ENCODE assay signal across 8 cellular contexts in the genomic region with DNA sequence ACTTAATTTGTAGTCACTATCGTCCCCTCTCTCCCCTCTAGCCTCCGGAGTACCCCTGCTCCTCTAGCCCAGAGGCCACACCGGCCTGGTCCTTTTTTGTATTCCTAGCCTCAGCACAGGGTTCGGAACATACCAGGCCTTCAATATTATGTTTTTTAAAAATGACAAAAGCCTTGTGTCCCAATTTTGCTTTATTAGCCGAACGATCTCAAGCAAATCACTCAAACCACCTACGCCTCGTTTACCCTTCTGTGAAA. TPM values are rescaled to one million over a fixed set of nuclear protein-coding genes. Genes with fewer than 3 reads are reported as not detected.
A peak's percentile ranks its signal among the peaks of the same experiment; 100 is the strongest.
DNase-seq lines count a peak whose midpoint lies in the region; ATAC-seq, FAIRE-seq and TF ChIP-seq lines count a peak whose summit lies in the region.

No MANE protein-coding gene starts in this region.

- TF ChIP-seq EP300 in K562 (IDR thresholded peaks at IDR 0.05; ENCODE audit: low read length) = no peak
- no peak for TF ChIP-seq EP300 in HepG2 (IDR thresholded peaks at IDR 0.05; ENCODE audit: low read depth in 2 of 2, low read length in 2 of 2)
- TF ChIP-seq EP300 in HepG2 (CRISPR knock-in tag; IDR thresholded peaks at IDR 0.05; ENCODE audit: borderline replicate concordance) = no peak

- TF ChIP-seq RAD21 in K562 (CRISPR knock-in tag; conservative IDR thresholded peaks at IDR 0.05 in 1 of 2, IDR thresholded peaks at IDR 0.05 in 1 of 2) (no peak), HepG2 (CRISPR knock-in tag; IDR thresholded peaks at IDR 0.05) (no peak)

- no peak for TF ChIP-seq POLR2A in K562 (conservative IDR thresholded peaks at IDR 0.05)
- no peak for TF ChIP-seq POLR2A in HepG2 (IDR thresholded peaks at IDR 0.05; ENCODE audit: insufficient read depth in 1 of 2, low read depth in 2 of 2, low read length in 2 of 2)
- no peak for TF ChIP-seq POLR2A in GM12892 (IDR thresholded peaks at IDR 0.05; ENCODE audit: low read depth, low read length)

- in situ Hi-C loops in K562 (cut with MboI) = no loop called here
- in situ Hi-C loops in HepG2 (cut with HindIII; ENCODE audit: extremely low pct_ligation_motif_present, low pct_unique_long_range_greater_than_20kb) = no loop called here

- peaks cover 32% of the 10 kb centered on the region for H3K4me1 Mint-ChIP-seq in type B pancreatic cell (ENCODE audit: unreplicated experiment)

- peak overlapping the region; percentile 92 for H3K27ac Mint-ChIP-seq in type B pancreatic cell

- FAIRE-seq in K562 (lab: Jason Lieb, UNC) (no peak), HepG2 (lab: Jason Lieb, UNC) (no peak), GM12892 (lab: Jason Lieb, UNC) (no peak)

- WGBS in K562 (ENCODE audit: insufficient coverage, low coverage, missing lambda C conversion rate) = 0% methylated on average over 7 of the region's 8 CpGs
- under 1% methylated on average over 8 of the region's 8 CpGs for WGBS in HepG2 (ENCODE audit: low lambda C conversion rate)

- H4K20me1 ChIP-seq in K562 (replicated peaks; ENCODE audit: control insufficient read depth, insufficient read depth, low read length) = no peaks in the 10 kb centered on the region; the same call in 1 of the 2 replicates
- 0 out of 2 replicates have a peak, but pooled peaks cover 7% of the 10 kb centered on the region for H4K20me1 ChIP-seq in HepG2 (ENCODE audit: insufficient read depth, low read length)

- no peaks in the 10 kb centered on the region for H3K27me3 Mint-ChIP-seq in type B pancreatic cell

- H3K4me3 ChIP-seq in HUES48 (ENCODE audit: low read depth, low read length) (peak overlapping the region; percentile 99), K562 (peak overlapping the region; percentile 95), HepG2 (replicated peaks in 1 of 3; ENCODE audit: insufficient read depth in 1 of 3, low read depth in 2 of 3, low read length in 3 of 3) (peak overlapping the region; percentile 91 to 96 (median 95))

- H3K4me1 ChIP-seq in HUES48 (ENCODE audit: control insufficient read depth, insufficient read depth, low read length) = peaks cover 33% of the 10 kb centered on the region
- H3K4me1 ChIP-seq in K562 (replicated peaks in 1 of 2; ENCODE audit: control insufficient read depth in 2 of 2, insufficient read depth in 2 of 2, low read length in 2 of 2) = peaks cover 4 to 14% of the 10 kb centered on the region in 2 experiments; a peak in 3 of 5 replicates
- H3K4me1 ChIP-seq in HepG2 (ENCODE audit: insufficient read depth, low read length) = peaks cover 51% of the 10 kb centered on the region

- peak overlapping the region; percentile 76 for H3K27ac ChIP-seq in HUES48 (ENCODE audit: low read depth, low read length)
- H3K27ac ChIP-seq in K562 (ENCODE audit: extremely low read depth, low read depth, low read length) = peak overlapping the region; percentile 81
- peak overlapping the region; percentile 72 for H3K27ac ChIP-seq in HepG2 (ENCODE audit: extremely low read length, insufficient read depth, low read length)

- CTCF ChIA-PET in K562 (lab: Yijun Ruan, JAX; ENCODE audit: low intra/inter-chr PET ratio) = no interaction called here
- CTCF ChIA-PET in HepG2 (lab: Yijun Ruan, JAX; ENCODE audit: low intra/inter-chr PET ratio, low total read pairs) = no interaction called here

- H3K4me2 ChIP-seq in K562 (ENCODE audit: insufficient read depth, low read length) (peak overlapping the region; percentile 95), HepG2 (ENCODE audit: low read depth, low read length) (peak overlapping the region; percentile 75)

- H3K9me1 ChIP-seq in K562 (ENCODE audit: control insufficient read depth, insufficient read depth, low read length) = no peaks in the 10 kb centered on the region

- peak overlapping the region; percentile 91 for H2AFZ ChIP-seq in K562 (ENCODE audit: low read depth, low read length)
- peak overlapping the region; percentile 22 for H2AFZ ChIP-seq in HepG2 (ENCODE audit: low read length)

- H3K9ac ChIP-seq in HUES48 (ENCODE audit: low read depth, low read length) = peak overlapping the region; percentile 71
- peak overlapping the region; percentile 80 to 93; a peak in 3 of 4 replicates for H3K9ac ChIP-seq in K562 (ENCODE audit: insufficient read depth in 1 of 2, low read depth in 2 of 2, low read length in 2 of 2)
- peak overlapping the region; percentile 87 for H3K9ac ChIP-seq in HepG2 (ENCODE audit: insufficient read depth, low read depth, low read length)

- H3K36me3 ChIP-seq in HUES48 (ENCODE audit: control insufficient read depth, insufficient read depth, low read length) = peaks cover 32% of the 10 kb centered on the region
- H3K36me3 ChIP-seq in K562 (ENCODE audit: control insufficient read depth, insufficient read depth, low read length) = peaks cover 36% of the 10 kb centered on the region
- H3K36me3 ChIP-seq in HepG2 (replicated peaks in 1 of 2; ENCODE audit: control insufficient read depth in 1 of 2, insufficient read depth in 2 of 2, low read length in 2 of 2) = peaks cover 2 to 18% of the 10 kb centered on the region in 2 experiments

- H3K79me2 ChIP-seq in K562 (ENCODE audit: control insufficient read depth, insufficient read depth, low read length) (peaks cover 67% of the 10 kb centered on the region), HepG2 (ENCODE audit: insufficient read depth, low read length) (peaks cover 57% of the 10 kb centered on the region)

- intact Hi-C loops in K562 (cut with micrococcal nuclease) (no loop called here), HepG2 (cut with micrococcal nuclease; ENCODE audit: unreplicated experiment) (no loop called here)

- peak; percentile 7 for DNase-seq in stimulated activated CD4-positive, alpha-beta T cell treated with anti-CD3 and anti-CD28 coated beads, Interleukin-4, amount 100 ng/mL, for 24 hours
- DNase-seq in stimulated activated CD4-positive, alpha-beta T cell treated with anti-CD3 and anti-CD28 coated beads, Interleukin-4, amount 100 ng/mL, for 1 hour = no peak
- DNase-seq in K562 (ENCODE audit: extremely low read depth in 1 of 4, low spot score in 3 of 4) (peak in 2 of 4 experiments; percentile 14 to 17), HepG2 (ENCODE audit: low spot score) (no peak), type B pancreatic cell (ENCODE audit: extremely low spot score, unreplicated experiment) (no peak), NCI-H2029 treated with DMSO at 0.1 percent for 48 hours (lab: John Stamatoyannopoulos, UW) (no peak), GM12892 (ENCODE audit: insufficient read length) (no peak)

- H3K9me3 ChIP-seq in HUES48 (ENCODE audit: control insufficient read depth, insufficient read depth, low read length) = no peaks in the 10 kb centered on the region
- no peaks in the 10 kb centered on the region for H3K9me3 ChIP-seq in K562 (replicated peaks; ENCODE audit: control insufficient read depth, insufficient read depth, low read depth, low read length)
- no peaks in the 10 kb centered on the region for H3K9me3 ChIP-seq in HepG2 (ENCODE audit: low read length)

- peak overlapping the region; percentile 86 for H3K4me3 Mint-ChIP-seq in type B pancreatic cell

- peak; percentile 54 for ATAC-seq in K562
- ATAC-seq in HepG2 = peak; percentile 59

- peaks cover 4% of the 10 kb centered on the region for H3K36me3 Mint-ChIP-seq in type B pancreatic cell

- H3K27me3 ChIP-seq in HUES48 (ENCODE audit: control insufficient read depth, insufficient read depth, low read length) (no peaks in the 10 kb centered on the region), K562 (ENCODE audit: control insufficient read depth in 2 of 2, insufficient read depth in 2 of 2, low read length in 2 of 2) (no peaks in the 10 kb centered on the region), HepG2 (ENCODE audit: control insufficient read depth in 1 of 2, insufficient read depth in 2 of 2, low read length in 2 of 2) (no peaks in the 10 kb centered on the region; a peak in 1 of 5 replicates)

- no peaks in the 10 kb centered on the region for H3K9me3 Mint-ChIP-seq in type B pancreatic cell

- POLR2A ChIA-PET in K562 (lab: Yijun Ruan, JAX) = interaction anchor here (0.6 to 2.1 kb wide), 5 partner anchors 17 to 361 kb away, joined by 3 to 8 read pairs (median 3); no protein-coding TSS in a partner anchor
- POLR2A ChIA-PET in HepG2 (lab: Yijun Ruan, JAX) = interaction anchor here (0.7 to 1.9 kb wide), 7 partner anchors 10 to 138 kb away, joined by 3 to 11 read pairs (median 7); no protein-coding TSS in a partner anchor

- TF ChIP-seq CTCF in K562 (IDR thresholded peaks at IDR 0.05 in 2 of 3, conservative IDR thresholded peaks at IDR 0.05 in 1 of 3; ENCODE audit: insufficient read depth in 2 of 3, low read depth in 1 of 3, low read length in 3 of 3) = no peak
- no peak for TF ChIP-seq CTCF in HepG2 (CRISPR knock-in tag; IDR thresholded peaks at IDR 0.05)
- no peak for TF ChIP-seq CTCF in type B pancreatic cell (conservative IDR thresholded peaks at IDR 0.05)

- BruUV-seq in K562 (replicated peaks; lab: Mats Ljungman, UMichigan) (no TSS peak), HepG2 (replicated peaks; lab: Mats Ljungman, UMichigan) (TSS peak; percentile 85)

RNA-seq across cellular contexts. Expression of gene POMP, which starts 0.5 kb away (rescaled TPM):
- 3.7 and 7.5 TPM in 2 replicates for total RNA-seq in K562 (2011; cell fraction: chromatin; rRNA removed; ENCODE audit: low replicate concordance)
- 5.0 and 5.7 TPM in 2 replicates for total RNA-seq in K562 (2011; cell fraction: nucleolus; rRNA removed)
- total RNA-seq in K562 (2011; cell fraction: nucleoplasm; rRNA removed) = 9.3 and 10.8 TPM in 2 replicates
- total RNA-seq in K562 (2014; rRNA removed) (69.2 and 75.2 TPM in 2 replicates), K562 (2014; rRNA removed; fragmentation: Illumina TruSeq; extraction: Trizol) (143 and 170 TPM in 2 replicates), K562 (2015; rRNA removed; fragmentation: Illumina TruSeq; extraction: Trizol) (117 and 127 TPM in 2 replicates), K562 (2021) (116 and 120 TPM in 2 replicates), HepG2 (2016; rRNA removed; fragmentation: Illumina TruSeq; extraction: Trizol) (118 and 183 TPM in 2 replicates), type B pancreatic cell (ENCODE audit: low replicate concordance) (59.4 and 65.0 TPM in 2 replicates)
- polyA plus RNA-seq in K562 (2011; rRNA removed) (74.5 and 114 TPM in 2 replicates), K562 (2014; fragmentation: Illumina TruSeq; extraction: Trizol) (117 and 126 TPM in 2 replicates), K562 (2014; fragmentation: Nextera tagmentation; extraction: Ambion mirVana) (100 to 1,000 TPM; 506 to 647 TPM), K562 (2014; rRNA removed) (118 and 126 TPM in 2 replicates), HepG2 (2011; rRNA removed) (23.2 and 30.6 TPM in 2 replicates)
- polyA plus RNA-seq in K562 (2011; cell fraction: cytosol; rRNA removed) = 13.9 and 38.6 TPM in 2 replicates
- polyA plus RNA-seq in K562 (2011; cell fraction: nucleus; rRNA removed) = 11.1 and 18.2 TPM in 2 replicates
- 122 and 246 TPM in 2 replicates for polyA plus RNA-seq in K562 (2012)
- polyA minus RNA-seq in K562 (2011; rRNA and poly(A)+ RNA removed) = 118 and 135 TPM in 2 replicates
- polyA minus RNA-seq in K562 (2011; cell fraction: cytosol; rRNA and poly(A)+ RNA removed) = 27.0 and 34.8 TPM in 2 replicates
- 5.5 and 15.0 TPM in 2 replicates for polyA minus RNA-seq in K562 (2011; cell fraction: nucleus; rRNA and poly(A)+ RNA removed)
- total RNA-seq in HepG2 (2016; cell fraction: cytosol; rRNA removed; fragmentation: Illumina TruSeq; extraction: Trizol; ENCODE audit: low read depth) = 37.3 and 37.5 TPM in 2 replicates
- 124 and 193 TPM in 2 replicates for total RNA-seq in HepG2 (2016; cell fraction: insoluble cytoplasmic fraction; rRNA removed; fragmentation: Illumina TruSeq; extraction: Trizol)
- 33.5 and 35.4 TPM in 2 replicates for total RNA-seq in HepG2 (2016; cell fraction: membrane; rRNA removed; fragmentation: Illumina TruSeq; extraction: Trizol)
- total RNA-seq in HepG2 (2016; cell fraction: nucleus; rRNA removed; fragmentation: Illumina TruSeq; extraction: Trizol) = 39.2 and 40.4 TPM in 2 replicates
- polyA plus RNA-seq in HepG2 (2011; cell fraction: cytosol; rRNA removed) = 12.7 and 21.8 TPM in 2 replicates
- polyA plus RNA-seq in HepG2 (2011; cell fraction: nucleus; rRNA removed) = 3.1 and 5.2 TPM in 2 replicates
- 60.1 and 106 TPM in 2 replicates for polyA plus RNA-seq in HepG2 (2012)
- polyA plus RNA-seq in HepG2 (2016; cell fraction: cytosol; fragmentation: Illumina TruSeq; extraction: Trizol; ENCODE audit: low read depth) = 38.0 and 44.3 TPM in 2 replicates
- polyA plus RNA-seq in HepG2 (2016; cell fraction: insoluble cytoplasmic fraction; fragmentation: Illumina TruSeq; extraction: Trizol; ENCODE audit: low read depth) = 162 and 180 TPM in 2 replicates
- 27.8 and 29.2 TPM in 2 replicates for polyA plus RNA-seq in HepG2 (2016; cell fraction: membrane; fragmentation: Illumina TruSeq; extraction: Trizol; ENCODE audit: low read depth)
- 59.8 and 63.8 TPM in 2 replicates for polyA plus RNA-seq in HepG2 (2016; cell fraction: nucleus; fragmentation: Illumina TruSeq; extraction: Trizol; ENCODE audit: insufficient read depth, low read depth)
- 5.4 and 11.2 TPM in 2 replicates for polyA minus RNA-seq in HepG2 (2011; rRNA and poly(A)+ RNA removed; ENCODE audit: low replicate concordance)
- 16.4 and 16.7 TPM in 2 replicates for polyA minus RNA-seq in HepG2 (2011; cell fraction: cytosol; rRNA and poly(A)+ RNA removed)
- polyA minus RNA-seq in HepG2 (2011; cell fraction: nucleus; rRNA and poly(A)+ RNA removed) = 10.9 and 11.3 TPM in 2 replicates
- polyA plus RNA-seq in GM12892 (2012; ENCODE audit: missing spikeins) = 173 TPM
